In the genomic region with DNA sequence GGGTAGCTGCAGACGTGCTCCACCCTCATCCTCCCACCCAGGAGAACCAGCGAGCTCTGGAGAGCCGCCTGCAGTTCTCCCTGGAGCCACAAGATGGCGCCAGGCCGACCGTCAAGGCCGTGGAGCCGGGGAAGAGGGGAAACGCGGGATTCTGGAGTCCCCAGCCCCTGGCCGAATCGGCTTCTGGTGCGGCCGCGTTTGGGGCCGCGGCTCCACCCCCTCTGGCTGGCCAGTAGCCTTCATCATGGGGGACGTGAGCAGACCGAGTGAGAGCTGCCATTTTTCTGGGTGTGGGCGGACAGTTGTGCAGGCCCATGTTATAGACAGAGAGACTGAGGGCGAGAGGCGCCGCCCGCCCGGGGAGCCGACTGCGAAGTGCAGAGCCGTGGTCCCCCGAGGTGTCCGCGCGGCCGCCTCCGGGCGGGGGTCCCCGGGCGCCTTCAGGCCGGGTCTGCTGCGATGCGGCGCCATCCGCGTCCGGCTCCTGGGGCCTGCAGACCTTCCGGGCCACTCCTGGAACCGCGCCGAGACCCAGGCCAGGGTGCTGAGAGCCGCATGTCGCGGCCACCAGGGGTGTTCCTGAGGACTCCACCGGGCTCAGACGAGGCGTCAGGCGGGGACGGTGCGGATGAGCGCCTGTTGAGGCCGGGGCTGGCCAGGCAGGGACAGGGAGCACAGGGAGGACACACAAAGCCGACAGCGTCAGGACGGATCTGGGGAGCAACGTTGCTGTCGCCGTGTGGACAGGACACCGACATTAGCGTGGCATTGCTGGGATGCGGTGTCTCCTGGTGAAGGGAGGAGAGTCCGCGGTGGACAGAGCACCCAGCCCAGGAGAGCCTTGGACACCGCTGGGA, we compare ENCODE assay signal across 8 cellular contexts.
DNase-seq lines count a peak whose midpoint lies in the region; FAIRE-seq and TF ChIP-seq lines count a peak whose summit lies in the region.

No MANE protein-coding gene starts in this region.

- H3K27me3 ChIP-seq in DOHH2 (ENCODE audit: control insufficient read depth, low read length) (no peaks in the 10 kb centered on the region), liver (ENCODE audit: control insufficient read depth in 4 of 4, insufficient read depth in 4 of 4, low read length in 3 of 4) (peaks cover 0 to 5% (median 0%) of the 10 kb centered on the region in 4 donors)

- TF ChIP-seq RAD21 in liver (IDR thresholded peaks at IDR 0.05) = peak; percentile 80 to 87

- no peaks in the 10 kb centered on the region for H3K36me3 ChIP-seq in DOHH2 (ENCODE audit: control insufficient read depth, low read length)
- no peaks in the 10 kb centered on the region for H3K36me3 ChIP-seq in liver (ENCODE audit: control insufficient read depth in 4 of 4, insufficient read depth in 3 of 4, low read depth in 1 of 4, low read length in 3 of 4)

- peaks cover 44% of the 10 kb centered on the region for H3K4me1 Mint-ChIP-seq in dendritic cell treated with granulocyte-macrophage colony-stimulating factor and Interleukin-4, amounts not matched to agents 40 ng/mL and 50 ng/mL, for 4 days (ENCODE audit: low read depth)

- peaks cover 17% of the 10 kb centered on the region for H3K27me3 Mint-ChIP-seq in dendritic cell treated with granulocyte-macrophage colony-stimulating factor and Interleukin-4, amounts not matched to agents 40 ng/mL and 50 ng/mL, for 4 days

- no peaks in the 10 kb centered on the region for H3F3A ChIP-seq in DOHH2 (ENCODE audit: control insufficient read depth, insufficient read depth)

- DNase-seq in H54 (ENCODE audit: insufficient read length, low spot score) (peak; percentile 70), NCI-H1092 (lab: John Stamatoyannopoulos, UW) (peak; percentile 34), NCI-H128 (lab: John Stamatoyannopoulos, UW; ENCODE audit: unreplicated experiment) (no peak)
- DNase-seq in activated CD4-positive, alpha-beta T cell treated with anti-CD3 and anti-CD28 coated beads for 1 hour = peak; percentile 23
- peak; percentile 42 for DNase-seq in stimulated activated CD4-positive, alpha-beta T cell treated with anti-CD3 and anti-CD28 coated beads, Interleukin-4, amount 100 ng/mL, for 24 hours

- 22% methylated on average over 71 of the region's 71 CpGs for WGBS in liver

- H3K9me3 Mint-ChIP-seq in dendritic cell treated with granulocyte-macrophage colony-stimulating factor and Interleukin-4, amounts not matched to agents 40 ng/mL and 50 ng/mL, for 4 days = no peaks in the 10 kb centered on the region

- H3K4me1 ChIP-seq in DOHH2 (ENCODE audit: control insufficient read depth, low read length) (peaks cover 38% of the 10 kb centered on the region), liver (ENCODE audit: control insufficient read depth in 4 of 4, insufficient read depth in 4 of 4, low read length in 3 of 4) (peaks cover 6 to 16% (median 7%) of the 10 kb centered on the region in 4 donors)

- H3K27ac ChIP-seq in DOHH2 (ENCODE audit: low read depth, low read length) = no peak overlapping the region
- no peak overlapping the region for H3K27ac ChIP-seq in liver (ENCODE audit: low read depth in 1 of 2, low read length in 2 of 2)

- TF ChIP-seq CTCF in DOHH2 (IDR thresholded peaks at IDR 0.05; ENCODE audit: low read depth, low read length, poor library complexity, severe bottlenecking) (peak; percentile 96), liver (IDR thresholded peaks at IDR 0.05; ENCODE audit: low read depth, low read length, missing input control) (peak; percentile 96)

- no peak for FAIRE-seq in H54 (lab: Jason Lieb, UNC)

- intact Hi-C loops in dendritic cell treated with granulocyte-macrophage colony-stimulating factor and Interleukin-4, amounts not matched to agents 40 ng/mL and 50 ng/mL, for 4 days (cut with micrococcal nuclease) = loop anchor here (1.0 to 10.0 kb wide), 2 partner anchors 412 to 1112 kb away; no protein-coding TSS in a partner anchor

- TF ChIP-seq POLR2A in H54 (IDR thresholded peaks at IDR 0.05; ENCODE audit: low read depth, low read length) = no peak

- peak overlapping the region; percentile 62 for H3K27ac Mint-ChIP-seq in dendritic cell treated with granulocyte-macrophage colony-stimulating factor and Interleukin-4, amounts not matched to agents 40 ng/mL and 50 ng/mL, for 4 days

- H3K36me3 Mint-ChIP-seq in dendritic cell treated with granulocyte-macrophage colony-stimulating factor and Interleukin-4, amounts not matched to agents 40 ng/mL and 50 ng/mL, for 4 days (ENCODE audit: low read depth) = no peaks in the 10 kb centered on the region

- peak overlapping the region; percentile 66 for H3K4me2 ChIP-seq in DOHH2 (ENCODE audit: low read length)

- H3K9me2 ChIP-seq in DOHH2 (replicated peaks; ENCODE audit: control insufficient read depth, low read length) = no peaks in the 10 kb centered on the region

- no peaks in the 10 kb centered on the region for H3K79me2 ChIP-seq in DOHH2 (ENCODE audit: control insufficient read depth, low read length)

- H3K9ac ChIP-seq in liver (ENCODE audit: low read depth in 1 of 2, low read length in 2 of 2) = peak overlapping the region in 1 of 2 donors; percentile 48

- peak overlapping the region; percentile 74 for H3K4me3 Mint-ChIP-seq in dendritic cell treated with granulocyte-macrophage colony-stimulating factor and Interleukin-4, amounts not matched to agents 40 ng/mL and 50 ng/mL, for 4 days

- no peaks in the 10 kb centered on the region for H3K9me3 ChIP-seq in DOHH2 (ENCODE audit: control insufficient read depth, insufficient read depth, low read length)
- H3K9me3 ChIP-seq in liver (ENCODE audit: control insufficient read depth in 4 of 4, low read length in 3 of 4) = no peaks in the 10 kb centered on the region

- no peaks in the 10 kb centered on the region for H4K20me1 ChIP-seq in DOHH2 (ENCODE audit: control insufficient read depth, insufficient read depth, low read depth, low read length)

- H3K4me3 ChIP-seq in DOHH2 (ENCODE audit: low read length) = peak overlapping the region; percentile 46
- H3K4me3 ChIP-seq in liver (ENCODE audit: low read depth in 1 of 3, low read length in 3 of 3) = peak overlapping the region in 2 of 3 donors; percentile 20 to 49

TF ChIP-seq in liver, 16 proteins besides CTCF, POLR2A, EP300 and RAD21:
- TF ChIP-seq YY1 (IDR thresholded peaks at IDR 0.05) = peak; percentile 31
- TF ChIP-seq GABPA (IDR thresholded peaks at IDR 0.05 in 1 of 2, conservative IDR thresholded peaks at IDR 0.05 in 1 of 2) = no peak
